In the genomic region with DNA sequence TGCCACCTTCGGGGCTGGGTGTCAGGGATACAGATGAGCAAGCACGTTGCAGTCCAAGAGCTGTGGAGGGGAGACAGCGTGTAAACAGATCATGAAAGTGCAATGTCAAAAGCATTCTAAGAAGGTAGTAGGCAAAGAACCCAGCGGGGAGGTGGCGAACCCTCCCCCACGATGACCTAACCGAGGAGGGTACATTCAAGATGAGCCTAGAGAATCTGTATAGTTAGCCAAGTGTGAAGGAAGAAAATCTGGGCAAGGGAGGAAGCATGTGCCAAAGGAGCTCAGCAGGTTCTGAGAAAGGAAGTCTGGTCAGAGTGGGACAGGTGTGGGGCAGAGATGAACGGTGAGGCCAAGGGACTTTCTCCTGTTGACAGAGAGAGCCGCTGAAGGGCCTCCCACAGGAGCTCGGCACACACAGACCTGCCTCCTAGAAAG, we compare ENCODE assay signal across 13 cellular contexts.
A peak's percentile ranks its signal among the peaks of the same experiment; 100 is the strongest.
DNase-seq lines count a peak whose midpoint lies in the region; ATAC-seq and TF ChIP-seq lines count a peak whose summit lies in the region.
"Had no signal": no experiment of that assay in that cellular context is flagged by ENCODE, and none has a peak within 500 bp of the region (broad histone marks: within the 10 kb centered on the region; RNA-seq: fewer than 3 reads in every experiment).

No MANE protein-coding gene starts in this region.

- peaks cover 47% of the 10 kb centered on the region for H3K4me1 Mint-ChIP-seq in nephron
- H3K4me1 Mint-ChIP-seq in naive thymus-derived CD4-positive, alpha-beta T cell, result peaks cover 0 to 16% (median 0%) of the 10 kb centered on the region in 7 donors
- H3K4me1 Mint-ChIP-seq in CD8-positive, alpha-beta memory T cell, result no peaks in the 10 kb centered on the region

- H3K27me3 ChIP-seq in naive thymus-derived CD4-positive, alpha-beta T cell (ENCODE audit: control insufficient read depth in 2 of 2, insufficient read depth in 2 of 2, low read length in 2 of 2), result no peaks in the 10 kb centered on the region
- H3K27me3 ChIP-seq in CD8-positive, alpha-beta memory T cell (ENCODE audit: insufficient read depth, low read length, poor library complexity, severe bottlenecking), result no peaks in the 10 kb centered on the region

- intact Hi-C loops in naive thymus-derived CD4-positive, alpha-beta T cell (cut with micrococcal nuclease), result no loop called here

- no peak overlapping the region for H3K4me3 ChIP-seq in naive thymus-derived CD4-positive, alpha-beta T cell (ENCODE audit: low read length)
- H3K4me3 ChIP-seq in CD8-positive, alpha-beta memory T cell (ENCODE audit: low read length), result no peak overlapping the region

- no peak for TF ChIP-seq CTCF in nephron (IDR thresholded peaks at IDR 0.05; ENCODE audit: unreplicated experiment in 3 of 3)

- ATAC-seq in GM18858 (IDR thresholded peaks at IDR 0.05; ENCODE audit: unreplicated experiment), result peak; percentile 74
- peak; percentile 85 for ATAC-seq in HG02588 (IDR thresholded peaks at IDR 0.05; ENCODE audit: unreplicated experiment)
- ATAC-seq in naive thymus-derived CD4-positive, alpha-beta T cell, result no peak
- ATAC-seq: SK-N-SH treated with all-trans-retinoic acid at 6 μM for 48 hours had no signal

- no peaks in the 10 kb centered on the region for H3K9me3 ChIP-seq in naive thymus-derived CD4-positive, alpha-beta T cell (ENCODE audit: control insufficient read depth in 2 of 3, low read length in 3 of 3)
- H3K9me3 ChIP-seq in CD8-positive, alpha-beta memory T cell (ENCODE audit: low read length), result no peaks in the 10 kb centered on the region
- H3K9me3 ChIP-seq: Caco-2 had no signal

- POLR2A ChIA-PET in naive thymus-derived CD4-positive, alpha-beta T cell (lab: Charles Lee), result no interaction called here
- POLR2A ChIA-PET in CD8-positive, alpha-beta memory T cell (lab: Charles Lee), result no interaction called here

- no peaks in the 10 kb centered on the region for H3K9me3 Mint-ChIP-seq in nephron
- H3K9me3 Mint-ChIP-seq in naive thymus-derived CD4-positive, alpha-beta T cell, result no peaks in the 10 kb centered on the region
- no peaks in the 10 kb centered on the region for H3K9me3 Mint-ChIP-seq in CD8-positive, alpha-beta memory T cell
- H3K9me3 Mint-ChIP-seq: activated CD4-positive, alpha-beta T cell treated with anti-CD3 and anti-CD28 coated beads, Interleukin-2, amount 10 ng/mL, durations not matched to agents 7 days and 5 days had no signal

- H3K36me3 Mint-ChIP-seq in nephron (ENCODE audit: low read depth), result no peaks in the 10 kb centered on the region
- no peaks in the 10 kb centered on the region for H3K36me3 Mint-ChIP-seq in naive thymus-derived CD4-positive, alpha-beta T cell
- H3K36me3 Mint-ChIP-seq in CD8-positive, alpha-beta memory T cell, result peaks cover 0 to 3% (median 0%) of the 10 kb centered on the region in 3 donors

- peak overlapping the region in 2 of 3 experiments; percentile 11 to 13 for H3K27ac Mint-ChIP-seq in nephron
- no peak overlapping the region for H3K27ac Mint-ChIP-seq in naive thymus-derived CD4-positive, alpha-beta T cell
- no peak overlapping the region for H3K27ac Mint-ChIP-seq in CD8-positive, alpha-beta memory T cell
- H3K27ac Mint-ChIP-seq: activated CD4-positive, alpha-beta T cell treated with anti-CD3 and anti-CD28 coated beads, Interleukin-2, amount 10 ng/mL, durations not matched to agents 7 days and 5 days had no signal

- no peak overlapping the region for H3K27ac ChIP-seq in naive thymus-derived CD4-positive, alpha-beta T cell (ENCODE audit: low read depth, low read length)
- H3K27ac ChIP-seq in CD8-positive, alpha-beta memory T cell (ENCODE audit: low read depth, low read length), result no peak overlapping the region

- CTCF ChIA-PET in naive thymus-derived CD4-positive, alpha-beta T cell (lab: Charles Lee), result no interaction called here
- CTCF ChIA-PET in CD8-positive, alpha-beta memory T cell (lab: Charles Lee), result interaction anchor here (0.7 kb wide), 1 partner anchor 9 kb away, joined by 3 read pairs; no protein-coding TSS in a partner anchor

- no peak overlapping the region for H3K4me3 Mint-ChIP-seq in nephron
- no peak overlapping the region for H3K4me3 Mint-ChIP-seq in naive thymus-derived CD4-positive, alpha-beta T cell
- H3K4me3 Mint-ChIP-seq in CD8-positive, alpha-beta memory T cell, result no peak overlapping the region
- H3K4me3 Mint-ChIP-seq: activated CD4-positive, alpha-beta T cell treated with anti-CD3 and anti-CD28 coated beads, Interleukin-2, amount 10 ng/mL, durations not matched to agents 7 days and 5 days had no signal

- no peaks in the 10 kb centered on the region for H3K27me3 Mint-ChIP-seq in nephron (ENCODE audit: low read depth)
- H3K27me3 Mint-ChIP-seq in naive thymus-derived CD4-positive, alpha-beta T cell, result peaks cover 0 to 13% (median 10%) of the 10 kb centered on the region in 5 donors
- H3K27me3 Mint-ChIP-seq in CD8-positive, alpha-beta memory T cell, result peaks cover 7 to 27% of the 10 kb centered on the region in 2 donors

- H3K4me1 ChIP-seq in naive thymus-derived CD4-positive, alpha-beta T cell (ENCODE audit: control insufficient read depth in 2 of 2, insufficient read depth in 2 of 2, low read length in 2 of 2), result no peaks in the 10 kb centered on the region
- no peaks in the 10 kb centered on the region for H3K4me1 ChIP-seq in CD8-positive, alpha-beta memory T cell (ENCODE audit: insufficient read depth, low read length)
- H3K4me1 ChIP-seq: Caco-2 had no signal

- DNase-seq in NCI-H510A (lab: John Stamatoyannopoulos, UW) (peak; percentile 47), NCI-H1436 treated with DMSO at 0.1 percent for 48 hours (lab: John Stamatoyannopoulos, UW) (no peak)
- DNase-seq in naive thymus-derived CD4-positive, alpha-beta T cell, result no peak
- DNase-seq in stimulated activated CD4-positive, alpha-beta T cell treated with anti-CD3 and anti-CD28 coated beads, Interleukin-2, amount 100 ng/mL, for 24 hours, result no peak
- no peak for DNase-seq in CD8-positive, alpha-beta memory T cell
- DNase-seq: activated CD4-positive, alpha-beta T cell treated with anti-CD3 and anti-CD28 coated beads, Interleukin-2, amount 10 ng/mL, durations not matched to agents 7 days and 5 days; Caco-2; NCI-H524 treated with DMSO at 0.1 percent for 48 hours; substantia nigra had no signal

- no peaks in the 10 kb centered on the region for H3K36me3 ChIP-seq in naive thymus-derived CD4-positive, alpha-beta T cell (ENCODE audit: control insufficient read depth in 2 of 3, insufficient read depth in 3 of 3, low read length in 3 of 3)
- H3K36me3 ChIP-seq in CD8-positive, alpha-beta memory T cell (ENCODE audit: insufficient read depth, low read length), result no peaks in the 10 kb centered on the region

Comparison
In these comparisons a context has a peak if more than half of its experiments do, and no peak if none do; other contexts are left out.
1. H3K27ac Mint-ChIP-seq: peak in nephron (2 of 3); none in naive thymus-derived CD4-positive, alpha-beta T cell (0 of 9) and CD8-positive, alpha-beta memory T cell (0 of 8).